Comparison of ENCODE assay signal across 1 cellular context in genomic region chr10:69867699-69868558, GRCh38.
TF ChIP-seq lines count a peak whose summit lies in the region.

No MANE protein-coding gene starts in this region.

TF ChIP-seq in H1, 55 proteins besides CTCF, POLR2A, EP300 and RAD21:
- peak; percentile 68 for TF ChIP-seq CHD7 (IDR thresholded peaks at IDR 0.05; ENCODE audit: insufficient replicate concordance, low read length)
- TF ChIP-seq E2F6 (IDR thresholded peaks at IDR 0.05): peak; percentile 55
- TF ChIP-seq TAF1 (IDR thresholded peaks at IDR 0.05; ENCODE audit: low read depth, low read length): no peak
- TF ChIP-seq SP4 (IDR thresholded peaks at IDR 0.05; ENCODE audit: low read length): 0 out of 2 replicates have a peak, but pooled peaks have one; percentile 63
- TF ChIP-seq ZNF274 (IDR thresholded peaks at IDR 0.05; ENCODE audit: borderline replicate concordance, extremely low read depth, low read length): no peak
- TF ChIP-seq HDAC2 (IDR thresholded peaks at IDR 0.05; ENCODE audit: borderline replicate concordance in 1 of 2, low read depth in 2 of 2, low read length in 2 of 2): peak; percentile 70 to 78; a peak in 3 of 4 replicates
- no peak for TF ChIP-seq JUN (IDR thresholded peaks at IDR 0.05; ENCODE audit: low read depth, low read length)
- TF ChIP-seq TCF12 (IDR thresholded peaks at IDR 0.05; ENCODE audit: low read depth, low read length): peak; percentile 5; the same call in 1 of the 2 replicates
- TF ChIP-seq CTBP2 (IDR thresholded peaks at IDR 0.05; ENCODE audit: borderline replicate concordance, insufficient read depth, insufficient read length, low read length): peak; percentile 97
- no peak for TF ChIP-seq GTF2F1 (IDR thresholded peaks at IDR 0.05; ENCODE audit: borderline replicate concordance, low read depth, low read length)
- TF ChIP-seq NANOG (IDR thresholded peaks at IDR 0.05; ENCODE audit: insufficient read depth, low read depth, low read length, poor library complexity, severe bottlenecking): peak; percentile 33
- peak; percentile 27; the same call in 1 of the 2 replicates for TF ChIP-seq CREB1 (IDR thresholded peaks at IDR 0.05)
- peak; percentile 35; the same call in 1 of the 2 replicates for TF ChIP-seq ATF2 (IDR thresholded peaks at IDR 0.05; ENCODE audit: low read length)
- TF ChIP-seq BCL11A (IDR thresholded peaks at IDR 0.05; ENCODE audit: low read depth in 2 of 2, low read length in 2 of 2): peak; percentile 68 to 72
- TF ChIP-seq CBX5 (IDR thresholded peaks at IDR 0.05; ENCODE audit: low read depth, low read length): no peak
- peak; percentile 43; the same call in 1 of the 2 replicates for TF ChIP-seq MAX (IDR thresholded peaks at IDR 0.05)
- peak; percentile 33 for TF ChIP-seq ASH2L (IDR thresholded peaks at IDR 0.05; ENCODE audit: low read length)
- no peak for TF ChIP-seq GABPA (IDR thresholded peaks at IDR 0.05; ENCODE audit: borderline replicate concordance, insufficient read depth, low read length)
- peak; percentile 50; the same call in 1 of the 2 replicates for TF ChIP-seq JUND (IDR thresholded peaks at IDR 0.05; ENCODE audit: low read length)
- peak; percentile 91 for TF ChIP-seq YY1 (IDR thresholded peaks at IDR 0.05; ENCODE audit: low read depth, low read length)
- no peak for TF ChIP-seq POLR2AphosphoS5 (IDR thresholded peaks at IDR 0.05; ENCODE audit: low read depth, low read length)
- TF ChIP-seq SP1 (IDR thresholded peaks at IDR 0.05; ENCODE audit: low read depth, low read length): peak; percentile 65; the same call in 1 of the 2 replicates
